Comparison of ENCODE assay signal across 7 cellular contexts in the genomic region with DNA sequence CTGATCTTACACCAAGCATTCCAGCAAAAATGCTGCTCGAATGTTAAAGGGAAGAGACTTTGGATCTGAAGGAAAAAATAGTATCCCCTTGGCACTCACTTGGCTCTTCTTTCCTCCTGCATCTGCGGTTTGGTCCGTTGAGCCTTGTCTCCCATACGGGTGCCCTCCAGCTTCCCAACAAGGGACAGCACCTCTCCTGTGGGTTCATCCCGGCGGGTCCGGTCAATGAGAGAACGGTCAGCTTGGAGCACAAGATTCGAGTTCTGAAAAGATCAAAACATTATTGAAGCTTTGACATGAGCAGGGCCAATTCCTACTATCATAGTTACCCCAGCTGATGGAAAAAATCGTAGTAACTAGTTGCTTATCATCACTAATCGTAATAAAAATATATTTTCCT. TPM values are rescaled to one million over a fixed set of nuclear protein-coding genes. Genes with fewer than 3 reads are reported as not detected.
DNase-seq lines count a peak whose midpoint lies in the region; ATAC-seq and TF ChIP-seq lines count a peak whose summit lies in the region.

No MANE protein-coding gene starts in this region.

- POLR2A ChIA-PET in HCT116 (lab: Charles Lee) = interaction anchor here (1.0 to 1.3 kb wide), 2 partner anchors 9 to 31 kb away, joined by 3 read pairs; partner anchors contain the start of gene NCAPH

- H3K36me3 ChIP-seq in HCT116 (ENCODE audit: control insufficient read depth in 1 of 2, insufficient read depth in 2 of 2, low read length in 2 of 2) (peaks cover 40 to 43% of the 10 kb centered on the region in 2 experiments), hepatocyte (replicated peaks; ENCODE audit: insufficient read depth, low read depth) (peaks cover 4% of the 10 kb centered on the region), smooth muscle cell (ENCODE audit: low read depth) (peaks cover 29% of the 10 kb centered on the region)

- H2AFZ ChIP-seq in HCT116 (ENCODE audit: low read depth, low read length, poor library complexity, severe bottlenecking) (no peak overlapping the region), hepatocyte (peak overlapping the region; percentile 87), smooth muscle cell (ENCODE audit: low read depth) (peak overlapping the region; percentile 92)

- no peaks in the 10 kb centered on the region for H3F3A ChIP-seq in smooth muscle cell (ENCODE audit: low read depth)

- H3K79me2 ChIP-seq in HCT116 (ENCODE audit: insufficient read depth, low read length) = peaks cover 62% of the 10 kb centered on the region
- peaks cover 36% of the 10 kb centered on the region for H3K79me2 ChIP-seq in hepatocyte
- peaks cover 27% of the 10 kb centered on the region for H3K79me2 ChIP-seq in smooth muscle cell (ENCODE audit: low read depth)

- no peaks in the 10 kb centered on the region for H3K9me3 ChIP-seq in HCT116 (ENCODE audit: control insufficient read depth in 1 of 2, insufficient read depth in 1 of 2, low read depth in 1 of 2, low read length in 2 of 2)
- H3K9me3 ChIP-seq in hepatocyte (ENCODE audit: low read depth) = no peaks in the 10 kb centered on the region
- H3K9me3 ChIP-seq in smooth muscle cell (replicated peaks; ENCODE audit: low read depth) = no peaks in the 10 kb centered on the region

- RAD21 ChIA-PET in HCT116 (lab: Charles Lee; ENCODE audit: low non-redundant PET in 1 of 2, low total read pairs in 2 of 2, uncharacterized antibody in 2 of 2, unreplicated experiment in 2 of 2) = no interaction called here

- TF ChIP-seq CTCF in HCT116 (IDR thresholded peaks at IDR 0.05 in 2 of 3, conservative IDR thresholded peaks at IDR 0.05 in 1 of 3; ENCODE audit: borderline replicate concordance in 1 of 3, insufficient read depth in 1 of 3, low read depth in 2 of 3, low read length in 2 of 3) = no peak
- TF ChIP-seq CTCF in WI38 (IDR thresholded peaks at IDR 0.05; ENCODE audit: low read depth, low read length) = no peak
- no peak for TF ChIP-seq CTCF in hepatocyte (IDR thresholded peaks at IDR 0.05; ENCODE audit: poor library complexity)
- no peak for TF ChIP-seq CTCF in smooth muscle cell (IDR thresholded peaks at IDR 0.05; ENCODE audit: borderline replicate concordance, insufficient read depth, poor library complexity, severe bottlenecking)

- TF ChIP-seq POLR2A in HCT116 (IDR thresholded peaks at IDR 0.05; ENCODE audit: borderline replicate concordance, extremely low read depth, insufficient read depth, insufficient read length) = no peak

- H3K27ac ChIP-seq in HCT116 (ENCODE audit: low read depth, low read length) = peak overlapping the region; percentile 75; the same call in 1 of the 2 replicates
- H3K27ac ChIP-seq in hepatocyte = peak overlapping the region; percentile 95
- peak overlapping the region; percentile 59 for H3K27ac ChIP-seq in smooth muscle cell (ENCODE audit: low read depth)

- no peak for ATAC-seq in HCT116

- TF ChIP-seq RAD21 in HCT116 (IDR thresholded peaks at IDR 0.05; ENCODE audit: low read depth) = no peak

- peak overlapping the region; percentile 77 to 97 for H3K4me3 ChIP-seq in HCT116 (replicated peaks in 1 of 2; ENCODE audit: low read depth in 1 of 2, low read length in 2 of 2)
- H3K4me3 ChIP-seq in WI38 (ENCODE audit: low read depth, low read length) = peak overlapping the region; percentile 100
- H3K4me3 ChIP-seq in hepatocyte = peak overlapping the region; percentile 93
- peak overlapping the region; percentile 98 for H3K4me3 ChIP-seq in smooth muscle cell

- H3K9me2 ChIP-seq in HCT116 (ENCODE audit: insufficient read depth) (no peaks in the 10 kb centered on the region), hepatocyte (replicated peaks; ENCODE audit: insufficient read depth) (no peaks in the 10 kb centered on the region)

- no TSS peak for BruUV-seq in HCT116 (replicated peaks; lab: Mats Ljungman, UMichigan)

- H3K27me3 ChIP-seq in HCT116 (ENCODE audit: insufficient read depth, low read length) = no peaks in the 10 kb centered on the region
- no peaks in the 10 kb centered on the region for H3K27me3 ChIP-seq in hepatocyte
- H3K27me3 ChIP-seq in smooth muscle cell (ENCODE audit: low read depth) = no peaks in the 10 kb centered on the region

- H3K4me2 ChIP-seq in HCT116 (ENCODE audit: low read length) (peak overlapping the region; percentile 93), hepatocyte (peak overlapping the region; percentile 92), smooth muscle cell (peak overlapping the region; percentile 84)

- H3K9ac ChIP-seq in HCT116 (ENCODE audit: low read length) = peak overlapping the region; percentile 83
- peak overlapping the region; percentile 87 for H3K9ac ChIP-seq in smooth muscle cell (ENCODE audit: low read depth)

- no peaks in the 10 kb centered on the region for H4K20me1 ChIP-seq in HCT116 (ENCODE audit: insufficient read depth)
- H4K20me1 ChIP-seq in hepatocyte (ENCODE audit: insufficient read depth, poor library complexity, severe bottlenecking) = no peaks in the 10 kb centered on the region
- peaks cover 32% of the 10 kb centered on the region for H4K20me1 ChIP-seq in smooth muscle cell (ENCODE audit: low read depth)

- peaks cover 10 to 19% of the 10 kb centered on the region in 2 experiments for H3K4me1 ChIP-seq in HCT116 (ENCODE audit: control insufficient read depth in 1 of 2, insufficient read depth in 2 of 2, low read length in 2 of 2)
- H3K4me1 ChIP-seq in hepatocyte (ENCODE audit: insufficient read depth) = peaks cover 14% of the 10 kb centered on the region
- peaks cover 13% of the 10 kb centered on the region for H3K4me1 ChIP-seq in smooth muscle cell (ENCODE audit: low read depth)

- intact Hi-C loops in HCT116 (cut with micrococcal nuclease) = loop anchor here (1.0 to 2.0 kb wide), 3 partner anchors 31 to 205 kb away; partner anchors contain the start of genes CIAO1 and NCAPH

- DNase-seq in HCT116 (ENCODE audit: low read depth, low spot score) (no peak), hepatocyte (ENCODE audit: low spot score) (no peak), smooth muscle cell (lab: John Stamatoyannopoulos, UW; ENCODE audit: unreplicated experiment) (no peak), NCI-H446 treated with DMSO at 0.1 percent for 48 hours (lab: John Stamatoyannopoulos, UW) (no peak), hippocampal formation (lab: John Stamatoyannopoulos, UW) (no peak), anterior cingulate cortex (lab: John Stamatoyannopoulos, UW) (no peak)

- WGBS in hepatocyte (ENCODE audit: low lambda C conversion rate, missing lambda C conversion rate) = 75% methylated on average over 11 of the region's 11 CpGs
- 67% methylated on average over 11 of the region's 11 CpGs for WGBS in smooth muscle cell (ENCODE audit: low lambda C conversion rate)

- CTCF ChIA-PET in HCT116 (lab: Charles Lee) = no interaction called here

TF ChIP-seq in HCT116, 20 proteins besides CTCF, POLR2A, EP300 and RAD21:
- TF ChIP-seq JUND (IDR thresholded peaks at IDR 0.05) (no peak), CBX3 (IDR thresholded peaks at IDR 0.05; ENCODE audit: low read depth) (no peak)
TF ChIP-seq in HCT116: peak in this region for 0.

RNA-seq across cellular contexts. Expression of gene SNRNP200, which starts 0.7 kb away (rescaled TPM):
- total RNA-seq in HCT116 (2021; ENCODE audit: unreplicated experiment) (202 TPM), hepatocyte (56.3 and 60.9 TPM in 2 replicates), smooth muscle cell (49.1 and 49.5 TPM in 2 replicates)
- 225 and 235 TPM in 2 replicates for polyA plus RNA-seq in HCT116 (2012)
- polyA plus RNA-seq in hepatocyte (59.8 and 64.1 TPM in 2 replicates), smooth muscle cell (54.1 and 57.6 TPM in 2 replicates)

RNA-seq across cellular contexts. Expression of gene ITPRIPL1, which starts 20.5 kb away (rescaled TPM):
- total RNA-seq in HCT116 (2021; ENCODE audit: unreplicated experiment) = 12.4 TPM
- polyA plus RNA-seq in HCT116 (2012) = 6.4 and 7.3 TPM in 2 replicates
- 2.0 TPM in 2 replicates for total RNA-seq in hepatocyte
- 0.83 and 1.9 TPM in 2 replicates for polyA plus RNA-seq in hepatocyte
- 3.3 and 3.5 TPM in 2 replicates for total RNA-seq in smooth muscle cell
- 4.3 and 6.0 TPM in 2 replicates for polyA plus RNA-seq in smooth muscle cell

RNA-seq across cellular contexts. Expression of gene NCAPH, which starts 31.0 kb away (rescaled TPM):
- total RNA-seq in HCT116 (2021; ENCODE audit: unreplicated experiment) (64.1 TPM), hepatocyte (5.0 and 6.6 TPM in 2 replicates), smooth muscle cell (4.5 and 6.2 TPM in 2 replicates)
- 40.9 and 53.9 TPM in 2 replicates for polyA plus RNA-seq in HCT116 (2012)
- polyA plus RNA-seq in hepatocyte (3.5 and 7.0 TPM in 2 replicates), smooth muscle cell (4.8 and 6.0 TPM in 2 replicates)

RNA-seq across cellular contexts. Expression of gene CIAO1, which starts 38.6 kb away (rescaled TPM):
- total RNA-seq in HCT116 (2021; ENCODE audit: unreplicated experiment) (76.8 TPM), hepatocyte (90.1 and 96.4 TPM in 2 replicates), smooth muscle cell (48.6 and 59.8 TPM in 2 replicates)
- 54.7 and 62.0 TPM in 2 replicates for polyA plus RNA-seq in HCT116 (2012)
- polyA plus RNA-seq in hepatocyte (66.9 and 71.2 TPM in 2 replicates), smooth muscle cell (56.2 and 56.4 TPM in 2 replicates)

RNA-seq across cellular contexts. Expression of gene TMEM127, which starts 38.8 kb away (rescaled TPM):
- total RNA-seq in HCT116 (2021; ENCODE audit: unreplicated experiment) (25.3 TPM), hepatocyte (32.5 and 33.6 TPM in 2 replicates), smooth muscle cell (18.7 and 21.9 TPM in 2 replicates)
- polyA plus RNA-seq in HCT116 (2012) = 19.7 and 19.8 TPM in 2 replicates
- polyA plus RNA-seq in hepatocyte (44.4 and 44.5 TPM in 2 replicates), smooth muscle cell (20.5 and 31.8 TPM in 2 replicates)
